ENCODE assay signal across 8 cellular contexts in genomic region chr1:178542554-178543290, GRCh38. TPM values are rescaled to one million over a fixed set of nuclear protein-coding genes. Genes with fewer than 3 reads are reported as not detected.
DNase-seq lines count a peak whose midpoint lies in the region; ATAC-seq and TF ChIP-seq lines count a peak whose summit lies in the region.

No MANE protein-coding gene starts in this region.

- intact Hi-C loops in CD8-positive, alpha-beta T cell (cut with DNase I, micrococcal nuclease) = loop anchor here (1.0 to 10.0 kb wide), 12 partner anchors 10 to 1272 kb away; partner anchors contain the start of genes AXDND1 (in 2 of the 2), RALGPS2 (in 1 of the 2) and SOAT1 (in 1 of the 2)

- H3K36me3 ChIP-seq in CD8-positive, alpha-beta T cell (ENCODE audit: insufficient read depth, low read length) = no peaks in the 10 kb centered on the region

- H3K4me3 ChIP-seq in CD8-positive, alpha-beta T cell (ENCODE audit: low read depth, low read length) = peak overlapping the region; percentile 92

- ATAC-seq in CD8-positive, alpha-beta T cell = peak; percentile 92
- ATAC-seq in GM19397 (IDR thresholded peaks at IDR 0.05; ENCODE audit: unreplicated experiment) (peak; percentile 75), HG03565 (IDR thresholded peaks at IDR 0.05; ENCODE audit: unreplicated experiment) (peak; percentile 62)

- no peaks in the 10 kb centered on the region for H3K9me3 ChIP-seq in CD8-positive, alpha-beta T cell (ENCODE audit: low read length)

- TF ChIP-seq CTCF in CD8-positive, alpha-beta T cell (IDR thresholded peaks at IDR 0.05) = peak; percentile 98

- no peaks in the 10 kb centered on the region for H3K27me3 ChIP-seq in CD8-positive, alpha-beta T cell (ENCODE audit: insufficient read depth, low read length)

- peaks cover 3% of the 10 kb centered on the region for H3K36me3 Mint-ChIP-seq in CD8-positive, alpha-beta T cell

- H3K27me3 Mint-ChIP-seq in CD8-positive, alpha-beta T cell (ENCODE audit: low read depth) = no peaks in the 10 kb centered on the region

- CTCF ChIA-PET in CD8-positive, alpha-beta T cell (lab: Charles Lee) = interaction anchor here (0.6 to 6.6 kb wide), 10 partner anchors 9 to 1613 kb away, joined by 3 to 48 read pairs (median 4); no protein-coding TSS in a partner anchor

- peaks cover 9% of the 10 kb centered on the region for H3K4me1 Mint-ChIP-seq in CD8-positive, alpha-beta T cell (ENCODE audit: low read depth)

- H3K4me1 ChIP-seq in CD8-positive, alpha-beta T cell (ENCODE audit: insufficient read depth, low read length) = peaks cover 11% of the 10 kb centered on the region

- peak; percentile 68 to 96 (median 81) for DNase-seq in CD8-positive, alpha-beta T cell
- peak; percentile 73 for DNase-seq in NOMO-1 treated with DMSO at 0.1 percent for 48 hours (lab: John Stamatoyannopoulos, UW; ENCODE audit: unreplicated experiment)
- peak; percentile 99 for DNase-seq in activated CD8-positive, alpha-beta memory T cell treated with anti-CD3 and anti-CD28 coated beads, Interleukin-2, amount 50 U/mL, for 48 hours
- DNase-seq in epidermal melanocyte (ENCODE audit: insufficient read length, low spot score) = peak; percentile 84
- peak; percentile 65 for DNase-seq in middle frontal gyrus (ENCODE audit: extremely low spot score, low spot score)
- DNase-seq in stimulated activated CD8-positive, alpha-beta memory T cell treated with anti-CD3 and anti-CD28 coated beads, Interleukin-2, amount 100 ng/mL, for 48 hours (ENCODE audit: low read depth in 2 of 2) = peak; percentile 81 to 88

- H3K27ac Mint-ChIP-seq in CD8-positive, alpha-beta T cell = peak overlapping the region; percentile 62

- H3K9me3 Mint-ChIP-seq in CD8-positive, alpha-beta T cell = no peaks in the 10 kb centered on the region

- peak overlapping the region; percentile 22 for H3K27ac ChIP-seq in CD8-positive, alpha-beta T cell (ENCODE audit: low read depth, low read length)

- peak overlapping the region; percentile 90 for H3K4me3 Mint-ChIP-seq in CD8-positive, alpha-beta T cell

- POLR2A ChIA-PET in CD8-positive, alpha-beta T cell (lab: Charles Lee) = no interaction called here

RNA-seq across cellular contexts. Expression of gene TEX35, which starts 29.8 kb away (rescaled TPM):
- total RNA-seq in CD8-positive, alpha-beta T cell = not detected

RNA-seq across cellular contexts. Expression of gene CLEC20A, which starts 46.0 kb away (rescaled TPM):
- total RNA-seq in CD8-positive, alpha-beta T cell = not detected

Comparison
In these comparisons a context has a peak if more than half of its experiments do, and no peak if none do; other contexts are left out.
1. Peak in every context shown above with its lines: DNase-seq, ATAC-seq, H3K4me3 ChIP-seq and H3K27ac ChIP-seq.